20 cellular contexts compared by ENCODE assay signal in genomic region chr3:126494204-126494603, GRCh38. TPM values are rescaled to one million over a fixed set of nuclear protein-coding genes. Genes with fewer than 3 reads are reported as not detected.
A peak's percentile ranks its signal among the peaks of the same experiment; 100 is the strongest.
DNase-seq lines count a peak whose midpoint lies in the region; ATAC-seq and TF ChIP-seq lines count a peak whose summit lies in the region.
"Had no signal": no experiment of that assay in that cellular context is flagged by ENCODE, and none has a peak within 500 bp of the region (broad histone marks: within the 10 kb centered on the region; RNA-seq: fewer than 3 reads in every experiment).

No MANE protein-coding gene starts in this region.

- H3K9me2 ChIP-seq in Karpas-422 (replicated peaks; ENCODE audit: insufficient read depth, low read length) = no peaks in the 10 kb centered on the region

- H3K36me3 Mint-ChIP-seq in HFFc6 (ENCODE audit: low read depth) = no peaks in the 10 kb centered on the region
- no peaks in the 10 kb centered on the region for H3K36me3 Mint-ChIP-seq in neural progenitor cell

- H3K4me1 ChIP-seq in BLaER1 (peaks cover 98% of the 10 kb centered on the region), adrenal gland (replicated peaks in 1 of 2) (peaks cover 0 to 10% of the 10 kb centered on the region in 2 donors), neural progenitor cell (peaks cover 5% of the 10 kb centered on the region), Karpas-422 (ENCODE audit: low read length) (no peaks in the 10 kb centered on the region)
- H3K4me1 ChIP-seq: BE2C had no signal

- H3K27me3 ChIP-seq in BLaER1 (no peaks in the 10 kb centered on the region), adrenal gland (no peaks in the 10 kb centered on the region), neural progenitor cell (no peaks in the 10 kb centered on the region), Karpas-422 (ENCODE audit: low read length) (no peaks in the 10 kb centered on the region)
- H3K27me3 ChIP-seq: BE2C, vagina had no signal

- no peak overlapping the region for H3K27ac Mint-ChIP-seq in HFFc6
- peak overlapping the region; percentile 69 for H3K27ac Mint-ChIP-seq in neural progenitor cell
- H3K27ac Mint-ChIP-seq: activated naive CD4-positive, alpha-beta T cell treated with anti-CD3 and anti-CD28 coated beads for 36 hours; dendritic cell treated with granulocyte-macrophage colony-stimulating factor and Interleukin-4, amounts not matched to agents 40 ng/mL and 50 ng/mL, for 4 days had no signal

- H4K20me1 ChIP-seq in BLaER1 (no peaks in the 10 kb centered on the region), neural progenitor cell (ENCODE audit: low read depth) (no peaks in the 10 kb centered on the region), Karpas-422 (ENCODE audit: insufficient read depth, low read depth, low read length) (no peaks in the 10 kb centered on the region)

- H3K4me2 ChIP-seq in BLaER1 = peak overlapping the region; percentile 75
- peak overlapping the region; percentile 1 for H3K4me2 ChIP-seq in neural progenitor cell
- no peak overlapping the region for H3K4me2 ChIP-seq in Karpas-422 (ENCODE audit: low read depth, low read length, poor library complexity, severe bottlenecking)

- no peak overlapping the region for H2AFZ ChIP-seq in neural progenitor cell (replicated peaks)
- no peak overlapping the region for H2AFZ ChIP-seq in Karpas-422 (ENCODE audit: low read length)

- no peaks in the 10 kb centered on the region for H3F3A ChIP-seq in neural progenitor cell (ENCODE audit: low read depth)

- peak overlapping the region; percentile 50 for H3K9ac ChIP-seq in BLaER1
- H3K9ac ChIP-seq in neural progenitor cell = no peak overlapping the region
- H3K9ac ChIP-seq in Karpas-422 (ENCODE audit: low read length) = no peak overlapping the region

- ATAC-seq in HG03097 (IDR thresholded peaks at IDR 0.05; ENCODE audit: low FRiP score, unreplicated experiment) = no peak
- ATAC-seq: left lobe of liver, sciatic nerve had no signal

- no peaks in the 10 kb centered on the region for H3K79me2 ChIP-seq in neural progenitor cell (ENCODE audit: low read depth)
- H3K79me2 ChIP-seq in Karpas-422 (ENCODE audit: low read length) = no peaks in the 10 kb centered on the region

- H3K27ac ChIP-seq in BLaER1 (peak overlapping the region; percentile 45; the same call in 1 of the 2 replicates), adrenal gland (peak overlapping the region in 2 of 5 donors; percentile 64 to 76), neural progenitor cell (no peak overlapping the region), Karpas-422 (ENCODE audit: low read length) (no peak overlapping the region)
- H3K27ac ChIP-seq: vagina had no signal

- intact Hi-C loops in adrenal gland (cut with DNase I) = no loop called here

- H3K4me1 Mint-ChIP-seq in HFFc6 (ENCODE audit: low read depth) (peaks cover 6% of the 10 kb centered on the region; the same call in 1 of the 2 replicates), neural progenitor cell (peaks cover 35% of the 10 kb centered on the region)

- H3K4me3 Mint-ChIP-seq in HFFc6 = peak overlapping the region; percentile 30; the same call in 1 of the 2 replicates
- H3K4me3 Mint-ChIP-seq in neural progenitor cell = peak overlapping the region; percentile 25
- H3K4me3 Mint-ChIP-seq: activated naive CD4-positive, alpha-beta T cell treated with anti-CD3 and anti-CD28 coated beads for 36 hours; dendritic cell treated with granulocyte-macrophage colony-stimulating factor and Interleukin-4, amounts not matched to agents 40 ng/mL and 50 ng/mL, for 4 days had no signal

- H3K36me3 ChIP-seq in BLaER1 (no peaks in the 10 kb centered on the region), adrenal gland (replicated peaks in 1 of 2) (no peaks in the 10 kb centered on the region), neural progenitor cell (no peaks in the 10 kb centered on the region), Karpas-422 (ENCODE audit: insufficient read depth, low read length) (no peaks in the 10 kb centered on the region)
- H3K36me3 ChIP-seq: BE2C, vagina had no signal

- TF ChIP-seq POLR2A in adrenal gland (IDR thresholded peaks at IDR 0.05) = no peak

- no peak for TF ChIP-seq CTCF in HFFc6 (IDR thresholded peaks at IDR 0.05)
- TF ChIP-seq CTCF in adrenal gland (IDR thresholded peaks at IDR 0.05) = no peak
- no peak for TF ChIP-seq CTCF in neural progenitor cell (IDR thresholded peaks at IDR 0.05)

- H3K9me3 ChIP-seq in BLaER1 = no peaks in the 10 kb centered on the region
- H3K9me3 ChIP-seq in adrenal gland (replicated peaks in 1 of 3) = no peaks in the 10 kb centered on the region
- no peaks in the 10 kb centered on the region for H3K9me3 ChIP-seq in neural progenitor cell (ENCODE audit: low read depth)
- no peaks in the 10 kb centered on the region for H3K9me3 ChIP-seq in Karpas-422 (ENCODE audit: low read length)
- H3K9me3 ChIP-seq: BE2C, vagina had no signal

- H3K9me3 Mint-ChIP-seq in HFFc6 = no peaks in the 10 kb centered on the region
- no peaks in the 10 kb centered on the region for H3K9me3 Mint-ChIP-seq in neural progenitor cell
- H3K9me3 Mint-ChIP-seq: activated naive CD4-positive, alpha-beta T cell treated with anti-CD3 and anti-CD28 coated beads for 36 hours; dendritic cell treated with granulocyte-macrophage colony-stimulating factor and Interleukin-4, amounts not matched to agents 40 ng/mL and 50 ng/mL, for 4 days had no signal

- peak; percentile 30 for DNase-seq in HFFc6
- DNase-seq in adrenal gland = peak; percentile 65 to 85 (median 76)
- DNase-seq in neural progenitor cell (ENCODE audit: low spot score) = no peak
- DNase-seq in Karpas-422 = no peak
- no peak for DNase-seq in mucosa of gallbladder (ENCODE audit: low spot score)
- DNase-seq: activated CD4-positive, alpha-beta T cell treated with anti-CD3 and anti-CD28 coated beads, Interleukin-2, amount 50 U/mL, for 48 hours; activated naive CD4-positive, alpha-beta T cell treated with anti-CD3 and anti-CD28 coated beads for 36 hours; activated T-cell treated with anti-CD3 and anti-CD28 coated beads, Interleukin-2, amount 50 U/mL, for 1 hour; BE2C; NCI-H2029 had no signal

- H3K4me3 ChIP-seq in BLaER1 (peak overlapping the region; percentile 37; the same call in 1 of the 2 replicates), adrenal gland (no peak overlapping the region), neural progenitor cell (no peak overlapping the region), Karpas-422 (ENCODE audit: low read length) (no peak overlapping the region)
- H3K4me3 ChIP-seq: vagina had no signal

- WGBS in adrenal gland, 4 donors = 26 to 36% (median 34%) methylated on average over 7 of the region's 7 CpGs

- H3K27me3 Mint-ChIP-seq in HFFc6 (ENCODE audit: insufficient read depth) (peaks cover 39% of the 10 kb centered on the region), neural progenitor cell (ENCODE audit: insufficient read depth, low read depth) (peaks cover 8% of the 10 kb centered on the region)

RNA-seq across cellular contexts. Expression of gene ZXDC, which starts 18.5 kb away (rescaled TPM):
- 10 to 100 TPM; 11.7 to 14.2 (median 13.5) TPM for total RNA-seq in HFFc6 (2021; fragmentation: NEBNext Ultra II Directional; extraction: Animal tissue kit (Norgen Biotek cat#: 25700))
- total RNA-seq in adrenal gland (10 to 100 TPM; 25.2 to 45.2 (median 33.7) TPM), neural progenitor cell (ENCODE audit: low replicate concordance) (12.4 and 22.3 TPM in 2 replicates), mucosa of gallbladder (34.6 TPM)
- polyA plus RNA-seq in adrenal gland = 10 to 100 TPM; 16.4 to 18.4 (median 17.4) TPM
- total RNA-seq in Karpas-422 (2014; rRNA removed; shearing (Covaris generic); ENCODE audit: low replicate concordance) = 18.9 and 25.6 TPM in 2 replicates

RNA-seq across cellular contexts. Expression of gene UROC1, which starts 23.4 kb away (rescaled TPM):
- not detected for total RNA-seq in HFFc6 (2021; fragmentation: NEBNext Ultra II Directional; extraction: Animal tissue kit (Norgen Biotek cat#: 25700))
- total RNA-seq in adrenal gland (under 1 TPM in 1 of 8 donors, not detected in 7; under 0.01 TPM), neural progenitor cell (ENCODE audit: low replicate concordance) (not detected in 2 replicates), mucosa of gallbladder (0.14 TPM)
- polyA plus RNA-seq in adrenal gland = under 1 TPM in 2 of 3 donors, not detected in 1; 0.03 to 0.04 TPM
- total RNA-seq in Karpas-422 (2014; rRNA removed; shearing (Covaris generic); ENCODE audit: low replicate concordance) = not detected in 2 replicates
- total RNA-seq: activated naive CD4-positive, alpha-beta T cell treated with anti-CD3 and anti-CD28 coated beads for 36 hours; glomerular endothelial cell; mononuclear cell; omental fat pad; sciatic nerve; vagina had no signal

RNA-seq across cellular contexts. Expression of gene CHST13, which starts 29.8 kb away (rescaled TPM):
- not detected for total RNA-seq in HFFc6 (2021; fragmentation: NEBNext Ultra II Directional; extraction: Animal tissue kit (Norgen Biotek cat#: 25700))
- total RNA-seq in adrenal gland (1 to 10 TPM in 4 of 8 donors, under 1 TPM in 4; 0.36 to 3.0 (median 1.2) TPM), neural progenitor cell (ENCODE audit: low replicate concordance) (0.09 and 0.34 TPM in 2 replicates), mucosa of gallbladder (0.29 TPM)
- under 1 TPM in 2 of 3 donors, not detected in 1; 0.67 to 0.80 TPM for polyA plus RNA-seq in adrenal gland
- total RNA-seq in Karpas-422 (2014; rRNA removed; shearing (Covaris generic); ENCODE audit: low replicate concordance) = not detected in 2 replicates
- total RNA-seq: activated naive CD4-positive, alpha-beta T cell treated with anti-CD3 and anti-CD28 coated beads for 36 hours; glomerular endothelial cell; HT1080 had no signal

Comparison
In these comparisons a context has a peak if more than half of its experiments do, and no peak if none do; other contexts are left out.
1. DNase-seq: peak in HFFc6 (single experiment) and adrenal gland (7 of 7); none in neural progenitor cell (single experiment), Karpas-422 (single experiment) and mucosa of gallbladder (single experiment).